In the genomic region with DNA sequence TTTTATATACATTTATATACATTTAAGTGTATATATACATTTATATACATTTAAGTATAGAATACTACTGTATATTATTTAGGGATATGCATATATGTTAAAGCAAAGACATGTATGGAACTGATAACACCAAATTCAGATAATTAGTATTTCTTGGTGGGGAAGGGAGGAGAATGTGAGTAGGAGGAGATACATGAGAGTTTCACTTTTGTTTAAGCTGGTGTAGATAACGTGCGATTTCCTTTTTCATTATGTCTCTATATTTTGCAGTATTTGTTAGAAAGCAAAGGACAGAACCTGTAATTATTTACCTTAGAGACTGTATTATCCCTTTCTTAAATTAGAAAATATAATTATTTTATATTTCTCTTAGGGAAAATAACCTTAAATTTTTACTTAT, we compare ENCODE assay signal across 15 cellular contexts.
A peak's percentile ranks its signal among the peaks of the same experiment; 100 is the strongest.
DNase-seq lines count a peak whose midpoint lies in the region; ATAC-seq lines count a peak whose summit lies in the region.
"Had no signal": no experiment of that assay in that cellular context is flagged by ENCODE, and none has a peak within 500 bp of the region (broad histone marks: within the 10 kb centered on the region; RNA-seq: fewer than 3 reads in every experiment).

No MANE protein-coding gene starts in this region.

- no peaks in the 10 kb centered on the region for H3K27me3 Mint-ChIP-seq in effector memory CD8-positive, alpha-beta T cell
- H3K27me3 Mint-ChIP-seq: CD8-positive, alpha-beta memory T cell; dendritic cell treated with granulocyte-macrophage colony-stimulating factor and Interleukin-4, amounts not matched to agents 40 ng/mL and 50 ng/mL, for 4 days had no signal

- H3K4me1 Mint-ChIP-seq in effector memory CD8-positive, alpha-beta T cell (ENCODE audit: low read depth in 2 of 2) = peaks cover 2 to 17% of the 10 kb centered on the region in 2 donors

- ATAC-seq in GM18858 (IDR thresholded peaks at IDR 0.05; ENCODE audit: unreplicated experiment) (peak; percentile 73), GM21367 (IDR thresholded peaks at IDR 0.05; ENCODE audit: unreplicated experiment) (peak; percentile 69), HG03135 (IDR thresholded peaks at IDR 0.05; ENCODE audit: unreplicated experiment) (peak; percentile 65)
- peak; percentile 59 for ATAC-seq in effector memory CD8-positive, alpha-beta T cell (replicated peaks)

- H3K4me3 Mint-ChIP-seq in effector memory CD8-positive, alpha-beta T cell = peak overlapping the region in 1 of 2 donors; percentile 18
- H3K4me3 Mint-ChIP-seq: dendritic cell treated with granulocyte-macrophage colony-stimulating factor and Interleukin-4, amounts not matched to agents 40 ng/mL and 50 ng/mL, for 4 days had no signal

- in situ Hi-C loops in KBM-7 (cut with MboI; ENCODE audit: low pct_unique_long_range_greater_than_20kb, low sequenced_read_pairs) = no loop called here

- peak overlapping the region in 1 of 2 donors; percentile 81 for H3K27ac Mint-ChIP-seq in effector memory CD8-positive, alpha-beta T cell
- H3K27ac Mint-ChIP-seq: dendritic cell treated with granulocyte-macrophage colony-stimulating factor and Interleukin-4, amounts not matched to agents 40 ng/mL and 50 ng/mL, for 4 days had no signal

- H3K36me3 Mint-ChIP-seq in effector memory CD8-positive, alpha-beta T cell (ENCODE audit: insufficient read depth) = peaks cover 18% of the 10 kb centered on the region

- DNase-seq in effector memory CD8-positive, alpha-beta T cell = no peak
- DNase-seq in NCI-H1092 (lab: John Stamatoyannopoulos, UW) (no peak), KBM-7 (no peak), AG08396 (ENCODE audit: low spot score) (no peak)
- DNase-seq in stimulated activated CD4-positive, alpha-beta T cell treated with anti-CD3 and anti-CD28 coated beads, Interleukin-2, amount 100 ng/mL, for 48 hours = no peak
- DNase-seq: adrenal gland; CD8-positive, alpha-beta memory T cell; mesendoderm; NCI-H146; NCI-H748 treated with DMSO at 0.1 percent for 48 hours; transverse colon had no signal

- no peaks in the 10 kb centered on the region for H3K9me3 Mint-ChIP-seq in effector memory CD8-positive, alpha-beta T cell
- H3K9me3 Mint-ChIP-seq: CD8-positive, alpha-beta memory T cell; dendritic cell treated with granulocyte-macrophage colony-stimulating factor and Interleukin-4, amounts not matched to agents 40 ng/mL and 50 ng/mL, for 4 days had no signal
